Comparison of ENCODE assay signal across 13 cellular contexts in the genomic region with DNA sequence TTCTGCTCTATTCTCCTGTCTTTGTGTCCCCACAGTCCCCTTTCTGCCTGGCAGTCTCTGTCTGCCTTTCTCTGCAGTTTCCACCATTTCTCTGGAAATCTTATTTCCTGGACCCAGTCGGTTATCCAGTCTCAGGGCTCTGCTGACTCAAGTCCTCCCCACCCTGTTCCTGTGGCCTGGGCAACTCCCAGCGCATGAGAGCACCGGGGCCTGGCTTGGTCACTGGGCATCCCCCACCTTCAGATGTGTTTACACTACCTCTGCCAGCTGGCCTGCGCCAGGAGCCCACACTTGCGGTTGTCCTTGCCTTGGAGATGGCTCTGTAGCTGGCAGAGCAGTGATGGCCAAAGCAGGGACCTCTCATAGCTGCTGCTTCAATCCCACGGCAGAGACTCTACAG. TPM values are rescaled to one million over a fixed set of nuclear protein-coding genes. Genes with fewer than 3 reads are reported as not detected.
A peak's percentile ranks its signal among the peaks of the same experiment; 100 is the strongest.
DNase-seq lines count a peak whose midpoint lies in the region; ATAC-seq and TF ChIP-seq lines count a peak whose summit lies in the region.
"Had no signal": no experiment of that assay in that cellular context is flagged by ENCODE, and none has a peak within 500 bp of the region (broad histone marks: within the 10 kb centered on the region; RNA-seq: fewer than 3 reads in every experiment).

No MANE protein-coding gene starts in this region.

- TF ChIP-seq EP300 in sigmoid colon (IDR thresholded peaks at IDR 0.05), result no peak

- intact Hi-C loops in sigmoid colon (cut with DNase I), result no loop called here
- intact Hi-C loops in activated T-helper 1 cell treated with anti-CD3 and anti-CD28 coated beads, Interleukin-12 subunit alpha, Interleukin-12 subunit beta, Interleukin-2, Interleukin-4 antibody, amounts not matched to agents 30 ng/mL and 10 ng/mL and 1 ng/mL, durations not matched to agents 14 hours and 24 hours and 36 hours (cut with micrococcal nuclease), result no loop called here

- H3K27ac ChIP-seq in sigmoid colon, result no peak overlapping the region

- H3K9me3 ChIP-seq in sigmoid colon, result no peaks in the 10 kb centered on the region

- no peaks in the 10 kb centered on the region for H3K36me3 Mint-ChIP-seq in activated T-helper 1 cell treated with anti-CD3 and anti-CD28 coated beads, Interleukin-12 subunit alpha, Interleukin-12 subunit beta, Interleukin-2, Interleukin-4 antibody, amounts not matched to agents 30 ng/mL and 10 ng/mL and 1 ng/mL, durations not matched to agents 14 hours and 24 hours and 36 hours (ENCODE audit: low read depth)
- H3K36me3 Mint-ChIP-seq: activated naive CD8-positive, alpha-beta T cell; naive B cell had no signal

- TF ChIP-seq CTCF in GM12865 (IDR thresholded peaks at IDR 0.05; ENCODE audit: insufficient read depth, low read depth, low read length, missing control alignments), result no peak
- no peak for TF ChIP-seq CTCF in fibroblast of the aortic adventitia (IDR thresholded peaks at IDR 0.05; ENCODE audit: insufficient read depth, low read length)
- no peak for TF ChIP-seq CTCF in sigmoid colon (IDR thresholded peaks at IDR 0.05)

- peaks cover 26% of the 10 kb centered on the region for H3K27me3 Mint-ChIP-seq in activated T-helper 1 cell treated with anti-CD3 and anti-CD28 coated beads, Interleukin-12 subunit alpha, Interleukin-12 subunit beta, Interleukin-2, Interleukin-4 antibody, amounts not matched to agents 30 ng/mL and 10 ng/mL and 1 ng/mL, durations not matched to agents 14 hours and 24 hours and 36 hours (ENCODE audit: insufficient read depth)

- H3K27me3 ChIP-seq in sigmoid colon, result peaks cover 3 to 32% (median 17%) of the 10 kb centered on the region in 3 donors

- no peak overlapping the region for H3K4me3 Mint-ChIP-seq in activated T-helper 1 cell treated with anti-CD3 and anti-CD28 coated beads, Interleukin-12 subunit alpha, Interleukin-12 subunit beta, Interleukin-2, Interleukin-4 antibody, amounts not matched to agents 30 ng/mL and 10 ng/mL and 1 ng/mL, durations not matched to agents 14 hours and 24 hours and 36 hours
- H3K4me3 Mint-ChIP-seq: activated naive CD8-positive, alpha-beta T cell had no signal

- no peaks in the 10 kb centered on the region for H3K36me3 ChIP-seq in sigmoid colon

- no peak overlapping the region for H3K27ac Mint-ChIP-seq in activated T-helper 1 cell treated with anti-CD3 and anti-CD28 coated beads, Interleukin-12 subunit alpha, Interleukin-12 subunit beta, Interleukin-2, Interleukin-4 antibody, amounts not matched to agents 30 ng/mL and 10 ng/mL and 1 ng/mL, durations not matched to agents 14 hours and 24 hours and 36 hours
- H3K27ac Mint-ChIP-seq: activated naive CD8-positive, alpha-beta T cell; naive B cell had no signal

- no peak overlapping the region for H3K4me3 ChIP-seq in GM12865 (ENCODE audit: low read depth, low read length)
- no peak overlapping the region for H3K4me3 ChIP-seq in fibroblast of the aortic adventitia (ENCODE audit: low read depth, low read length)
- no peak overlapping the region for H3K4me3 ChIP-seq in sigmoid colon

- ATAC-seq in HG03442 (IDR thresholded peaks at IDR 0.05; ENCODE audit: unreplicated experiment), result no peak

- H3K9me3 Mint-ChIP-seq in activated T-helper 1 cell treated with anti-CD3 and anti-CD28 coated beads, Interleukin-12 subunit alpha, Interleukin-12 subunit beta, Interleukin-2, Interleukin-4 antibody, amounts not matched to agents 30 ng/mL and 10 ng/mL and 1 ng/mL, durations not matched to agents 14 hours and 24 hours and 36 hours, result no peaks in the 10 kb centered on the region
- H3K9me3 Mint-ChIP-seq: naive B cell had no signal

- H3K4me1 Mint-ChIP-seq in activated T-helper 1 cell treated with anti-CD3 and anti-CD28 coated beads, Interleukin-12 subunit alpha, Interleukin-12 subunit beta, Interleukin-2, Interleukin-4 antibody, amounts not matched to agents 30 ng/mL and 10 ng/mL and 1 ng/mL, durations not matched to agents 14 hours and 24 hours and 36 hours (ENCODE audit: low read depth), result peaks cover 12% of the 10 kb centered on the region

- peaks cover 0 to 20% (median 14%) of the 10 kb centered on the region in 4 donors for H3K4me1 ChIP-seq in sigmoid colon

- peak; percentile 8 for DNase-seq in GM12865 (ENCODE audit: low read depth)
- DNase-seq in SHP77 treated with DMSO at 0.1 percent for 48 hours (lab: John Stamatoyannopoulos, UW), result peak; percentile 2
- DNase-seq in fibroblast of the aortic adventitia (ENCODE audit: low read depth), result peak; percentile 45
- DNase-seq in sigmoid colon, result peak; percentile 60
- no peak for DNase-seq in activated gamma-delta T cell (lab: John Stamatoyannopoulos, UW)
- no peak for DNase-seq in activated T-helper 1 cell treated with anti-CD3 and anti-CD28 coated beads, Interleukin-12 subunit alpha, Interleukin-12 subunit beta, Interleukin-2, Interleukin-4 antibody, amounts not matched to agents 30 ng/mL and 10 ng/mL and 1 ng/mL, durations not matched to agents 14 hours and 24 hours and 36 hours (ENCODE audit: low spot score)
- DNase-seq in activated CD8-positive, alpha-beta memory T cell treated with anti-CD3 and anti-CD28 coated beads, Interleukin-2, amount 50 U/mL, for 48 hours, result no peak
- DNase-seq: COR-L47; effector CD4-positive, alpha-beta T cell; naive B cell; NCI-H526 treated with DMSO at 0.1 percent for 48 hours had no signal

- no peak for TF ChIP-seq POLR2A in sigmoid colon (IDR thresholded peaks at IDR 0.05)

- WGBS in sigmoid colon, 2 donors, result 60 to 72% methylated on average over 6 of the region's 6 CpGs

RNA-seq across cellular contexts. Expression of a gene that starts 17.2 kb away (rescaled TPM):
- total RNA-seq in fibroblast of the aortic adventitia (ENCODE audit: low replicate concordance) (not detected in 2 replicates), sigmoid colon (not detected)
- polyA plus RNA-seq in sigmoid colon, result under 1 TPM in 1 of 3 donors, not detected in 2; 0.04 TPM
- not detected in 2 replicates for total RNA-seq in activated T-helper 1 cell treated with anti-CD3 and anti-CD28 coated beads, Interleukin-12 subunit alpha, Interleukin-12 subunit beta, Interleukin-2, Interleukin-4 antibody, amounts not matched to agents 30 ng/mL and 10 ng/mL and 1 ng/mL, durations not matched to agents 14 hours and 24 hours and 36 hours

RNA-seq across cellular contexts. Expression of a gene that starts 19.2 kb away (rescaled TPM):
- 0.57 TPM in 1 of 2 replicates, not detected in the other for total RNA-seq in fibroblast of the aortic adventitia (ENCODE audit: low replicate concordance)
- total RNA-seq in sigmoid colon, result 1 to 10 TPM; 2.8 to 5.3 (median 4.3) TPM
- 1 to 10 TPM; 1.2 to 3.2 (median 1.8) TPM for polyA plus RNA-seq in sigmoid colon
- not detected in 2 replicates for total RNA-seq in activated T-helper 1 cell treated with anti-CD3 and anti-CD28 coated beads, Interleukin-12 subunit alpha, Interleukin-12 subunit beta, Interleukin-2, Interleukin-4 antibody, amounts not matched to agents 30 ng/mL and 10 ng/mL and 1 ng/mL, durations not matched to agents 14 hours and 24 hours and 36 hours

Comparison
In these comparisons a context has a peak if more than half of its experiments do, and no peak if none do; other contexts are left out.
1. DNase-seq: peak in GM12865 (single experiment), SHP77 treated with DMSO at 0.1 percent for 48 hours (single experiment), fibroblast of the aortic adventitia (single experiment) and sigmoid colon (single experiment); none in activated gamma-delta T cell (single experiment), activated T-helper 1 cell treated with anti-CD3 and anti-CD28 coated beads, Interleukin-12 subunit alpha, Interleukin-12 subunit beta, Interleukin-2, Interleukin-4 antibody, amounts not matched to agents 30 ng/mL and 10 ng/mL and 1 ng/mL, durations not matched to agents 14 hours and 24 hours and 36 hours (single experiment) and activated CD8-positive, alpha-beta memory T cell treated with anti-CD3 and anti-CD28 coated beads, Interleukin-2, amount 50 U/mL, for 48 hours (single experiment).